ENCODE assay signal across 17 cellular contexts in genomic region chr9:36341936-36342577, GRCh38. TPM values are rescaled to one million over a fixed set of nuclear protein-coding genes. Genes with fewer than 3 reads are reported as not detected.
DNase-seq lines count a peak whose midpoint lies in the region; ATAC-seq lines count a peak whose summit lies in the region.
"Had no signal": no experiment of that assay in that cellular context is flagged by ENCODE, and none has a peak within 500 bp of the region (broad histone marks: within the 10 kb centered on the region; RNA-seq: fewer than 3 reads in every experiment).

No MANE protein-coding gene starts in this region.

- H3K27me3 Mint-ChIP-seq in CD4-positive, CD25-positive, alpha-beta regulatory T cell, result no peaks in the 10 kb centered on the region
- H3K27me3 Mint-ChIP-seq in effector memory CD8-positive, alpha-beta T cell, result no peaks in the 10 kb centered on the region
- H3K27me3 Mint-ChIP-seq: dendritic cell treated with granulocyte-macrophage colony-stimulating factor and Interleukin-4, amounts not matched to agents 40 ng/mL and 50 ng/mL, for 4 days had no signal

- peak; percentile 22 to 28 for ATAC-seq in CD4-positive, CD25-positive, alpha-beta regulatory T cell (ENCODE audit: low read depth in 2 of 2)
- peak; percentile 52 for ATAC-seq in GM18499 (IDR thresholded peaks at IDR 0.05; ENCODE audit: insufficient read depth, unreplicated experiment)
- ATAC-seq in effector memory CD8-positive, alpha-beta T cell (replicated peaks), result peak; percentile 33
- ATAC-seq: sciatic nerve had no signal

- H3K4me3 Mint-ChIP-seq in CD4-positive, CD25-positive, alpha-beta regulatory T cell, result no peak overlapping the region
- no peak overlapping the region for H3K4me3 Mint-ChIP-seq in effector memory CD8-positive, alpha-beta T cell
- H3K4me3 Mint-ChIP-seq: dendritic cell treated with granulocyte-macrophage colony-stimulating factor and Interleukin-4, amounts not matched to agents 40 ng/mL and 50 ng/mL, for 4 days; neural crest cell had no signal

- H3K9me3 Mint-ChIP-seq in CD4-positive, CD25-positive, alpha-beta regulatory T cell, result no peaks in the 10 kb centered on the region
- no peaks in the 10 kb centered on the region for H3K9me3 Mint-ChIP-seq in effector memory CD8-positive, alpha-beta T cell
- H3K9me3 Mint-ChIP-seq: dendritic cell treated with granulocyte-macrophage colony-stimulating factor and Interleukin-4, amounts not matched to agents 40 ng/mL and 50 ng/mL, for 4 days; neural crest cell had no signal

- no peaks in the 10 kb centered on the region for H3K27me3 ChIP-seq in CD4-positive, CD25-positive, alpha-beta regulatory T cell (ENCODE audit: control insufficient read depth, insufficient read depth, low read length)
- H3K27me3 ChIP-seq: ascending aorta had no signal

- H3K4me1 Mint-ChIP-seq in CD4-positive, CD25-positive, alpha-beta regulatory T cell, result peaks cover 0 to 11% (median 4%) of the 10 kb centered on the region in 4 donors
- no peaks in the 10 kb centered on the region for H3K4me1 Mint-ChIP-seq in effector memory CD8-positive, alpha-beta T cell (ENCODE audit: low read depth in 2 of 2)
- H3K4me1 Mint-ChIP-seq: neural crest cell had no signal

- DNase-seq in CD4-positive, CD25-positive, alpha-beta regulatory T cell, result peak in 1 of 3 donors; percentile 63
- DNase-seq in Jurkat, Clone E6-1 (ENCODE audit: low read depth, low spot score), result peak; percentile 7
- no peak for DNase-seq in effector memory CD8-positive, alpha-beta T cell
- DNase-seq in HUDEP-2 (lab: John Stamatoyannopoulos, UW; ENCODE audit: unreplicated experiment in 76 of 76) (no peak), mesenteric fat pad (ENCODE audit: low spot score) (no peak), posterior vena cava (ENCODE audit: low spot score) (no peak), inferior parietal cortex (ENCODE audit: extremely low spot score) (no peak)
- DNase-seq: AML-193; DMS79 treated with DMSO at 0.1 percent for 48 hours; MV-4-11; SHP77 treated with DMSO at 0.1 percent for 48 hours; stimulated activated CD4-positive, alpha-beta T cell treated with anti-CD3 and anti-CD28 coated beads, Interleukin-4, amount 100 ng/mL, for 1 hour had no signal

- intact Hi-C loops in posterior vena cava (cut with DNase I), result no loop called here

- H3K27ac Mint-ChIP-seq in CD4-positive, CD25-positive, alpha-beta regulatory T cell, result peak overlapping the region in 2 of 3 donors; percentile 22 to 56
- peak overlapping the region; percentile 3 to 35 for H3K27ac Mint-ChIP-seq in effector memory CD8-positive, alpha-beta T cell
- H3K27ac Mint-ChIP-seq: dendritic cell treated with granulocyte-macrophage colony-stimulating factor and Interleukin-4, amounts not matched to agents 40 ng/mL and 50 ng/mL, for 4 days had no signal

- H3K4me1 ChIP-seq in CD4-positive, CD25-positive, alpha-beta regulatory T cell (ENCODE audit: control insufficient read depth, insufficient read depth, low read length, poor library complexity, severe bottlenecking), result no peaks in the 10 kb centered on the region
- H3K4me1 ChIP-seq: ascending aorta had no signal

- peaks cover 46% of the 10 kb centered on the region for H3K36me3 Mint-ChIP-seq in CD4-positive, CD25-positive, alpha-beta regulatory T cell
- H3K36me3 Mint-ChIP-seq in effector memory CD8-positive, alpha-beta T cell (ENCODE audit: insufficient read depth), result peaks cover 91% of the 10 kb centered on the region

- H3K36me3 ChIP-seq in CD4-positive, CD25-positive, alpha-beta regulatory T cell (ENCODE audit: control insufficient read depth, insufficient read depth, low read length), result peaks cover 88% of the 10 kb centered on the region

- no peaks in the 10 kb centered on the region for H3K9me3 ChIP-seq in CD4-positive, CD25-positive, alpha-beta regulatory T cell (ENCODE audit: control insufficient read depth in 2 of 2, low read length in 2 of 2)
- H3K9me3 ChIP-seq: ascending aorta had no signal

- no peak overlapping the region for H3K27ac ChIP-seq in CD4-positive, CD25-positive, alpha-beta regulatory T cell (ENCODE audit: insufficient read depth, low read length, poor library complexity, severe bottlenecking)
- H3K27ac ChIP-seq: ascending aorta had no signal

- no peak overlapping the region for H3K4me3 ChIP-seq in CD4-positive, CD25-positive, alpha-beta regulatory T cell (ENCODE audit: low read depth, low read length)
- H3K4me3 ChIP-seq in Jurkat, Clone E6-1 (ENCODE audit: low read length), result no peak overlapping the region
- H3K4me3 ChIP-seq: ascending aorta had no signal

RNA-seq across cellular contexts. Expression of gene RNF38, which starts 58.0 kb away (rescaled TPM):
- 103 TPM for total RNA-seq in CD4-positive, CD25-positive, alpha-beta regulatory T cell
- polyA plus RNA-seq in CD4-positive, CD25-positive, alpha-beta regulatory T cell, result 10 to 100 TPM; 16.0 to 22.8 (median 19.2) TPM
- polyA plus RNA-seq in Jurkat, Clone E6-1 (2012; ENCODE audit: insufficient read depth, insufficient read length), result 9.7 TPM
- total RNA-seq in mesenteric fat pad, result 31.3 TPM
- 10 to 100 TPM; 42.0 to 54.7 TPM for total RNA-seq in posterior vena cava
